In genomic region chr10:48548531-48549135, GRCh38 we compare ENCODE assay signal across 22 cellular contexts. TPM values are rescaled to one million over a fixed set of nuclear protein-coding genes. Genes with fewer than 3 reads are reported as not detected.
DNase-seq lines count a peak whose midpoint lies in the region; TF ChIP-seq lines count a peak whose summit lies in the region.
"Had no signal": no experiment of that assay in that cellular context is flagged by ENCODE, and none has a peak within 500 bp of the region (broad histone marks: within the 10 kb centered on the region; RNA-seq: fewer than 3 reads in every experiment).

No MANE protein-coding gene starts in this region.

- TF ChIP-seq POLR2A in vagina (IDR thresholded peaks at IDR 0.05), result no peak

- DNase-seq in GM12864 (ENCODE audit: low read depth) (no peak), HFFc6 (no peak), endodermal cell (peak; percentile 39), vagina (ENCODE audit: extremely low spot score in 2 of 2) (peak; percentile 76 to 82), NCI-H128 (lab: John Stamatoyannopoulos, UW; ENCODE audit: unreplicated experiment) (no peak), DMS79 treated with DMSO at 0.1 percent for 48 hours (lab: John Stamatoyannopoulos, UW) (no peak)
- no peak for DNase-seq in T-helper 2 cell treated with Interferon-gamma antibody and Interleukin-4, amounts not matched to agents 5 μg/mL and 100 μg/mL, for 36 hours (ENCODE audit: low spot score)
- DNase-seq: Calu3; CD8-positive, alpha-beta memory T cell; DND-41; GM23248; H7; NCI-H1105; NCI-H146; NCI-H1930; NCI-H2107; NCI-H524; NCI-H748 treated with DMSO at 0.1 percent for 48 hours; SIG-M5 had no signal

- H3K27me3 ChIP-seq in endodermal cell (ENCODE audit: control insufficient read depth, insufficient read depth, low read length, poor library complexity, severe bottlenecking) (no peaks in the 10 kb centered on the region), vagina (no peaks in the 10 kb centered on the region)

- H3K9me3 Mint-ChIP-seq in HFFc6 (no peaks in the 10 kb centered on the region), endodermal cell (peaks cover 2% of the 10 kb centered on the region)
- no peaks in the 10 kb centered on the region for H3K9me3 Mint-ChIP-seq in T-helper 2 cell treated with Interferon-gamma antibody and Interleukin-4, amounts not matched to agents 5 μg/mL and 100 μg/mL, for 36 hours
- H3K9me3 Mint-ChIP-seq: CD14-positive monocyte; CD8-positive, alpha-beta memory T cell; IgD-negative memory B cell had no signal

- H3K4me1 ChIP-seq in endodermal cell (ENCODE audit: control insufficient read depth, insufficient read depth, low read length) (no peaks in the 10 kb centered on the region), vagina (no peaks in the 10 kb centered on the region)

- H3K4me1 Mint-ChIP-seq in HFFc6 (ENCODE audit: low read depth) (peaks cover 59% of the 10 kb centered on the region), endodermal cell (peaks cover 2% of the 10 kb centered on the region)
- no peaks in the 10 kb centered on the region for H3K4me1 Mint-ChIP-seq in T-helper 2 cell treated with Interferon-gamma antibody and Interleukin-4, amounts not matched to agents 5 μg/mL and 100 μg/mL, for 36 hours (ENCODE audit: low read depth)
- H3K4me1 Mint-ChIP-seq: CD8-positive, alpha-beta memory T cell had no signal

- H3K27me3 Mint-ChIP-seq in HFFc6 (ENCODE audit: insufficient read depth) (no peaks in the 10 kb centered on the region), endodermal cell (ENCODE audit: insufficient read depth) (peaks cover 3% of the 10 kb centered on the region)
- no peaks in the 10 kb centered on the region for H3K27me3 Mint-ChIP-seq in T-helper 2 cell treated with Interferon-gamma antibody and Interleukin-4, amounts not matched to agents 5 μg/mL and 100 μg/mL, for 36 hours (ENCODE audit: low read depth)
- H3K27me3 Mint-ChIP-seq: CD8-positive, alpha-beta memory T cell had no signal

- no peak overlapping the region for H3K4me3 ChIP-seq in GM12864 (ENCODE audit: low read depth, low read length)
- H3K4me3 ChIP-seq in endodermal cell (ENCODE audit: low read length), result no peak overlapping the region
- no peak overlapping the region for H3K4me3 ChIP-seq in vagina
- H3K4me3 ChIP-seq: GM23248, SK-N-MC had no signal

- H3K27ac ChIP-seq in endodermal cell (ENCODE audit: low read depth, low read length) (no peak overlapping the region), vagina (no peak overlapping the region)
- H3K27ac ChIP-seq: GM23248, SK-N-MC had no signal

- peak; percentile 25 for TF ChIP-seq CTCF in GM12864 (IDR thresholded peaks at IDR 0.05; ENCODE audit: low read depth, low read length, missing control alignments)
- no peak for TF ChIP-seq CTCF in HFFc6 (IDR thresholded peaks at IDR 0.05)
- TF ChIP-seq CTCF in endodermal cell (conservative IDR thresholded peaks at IDR 0.05), result no peak
- no peak for TF ChIP-seq CTCF in vagina (IDR thresholded peaks at IDR 0.05)

- intact Hi-C loops in vagina (cut with DNase I), result no loop called here

- no peak overlapping the region for H3K9ac ChIP-seq in endodermal cell (ENCODE audit: extremely low read depth, low read length, poor library complexity, severe bottlenecking)
- H3K9ac ChIP-seq: GM23248 had no signal

- no peak overlapping the region for H3K4me3 Mint-ChIP-seq in HFFc6
- H3K4me3 Mint-ChIP-seq in endodermal cell, result no peak overlapping the region
- H3K4me3 Mint-ChIP-seq in T-helper 2 cell treated with Interferon-gamma antibody and Interleukin-4, amounts not matched to agents 5 μg/mL and 100 μg/mL, for 36 hours, result no peak overlapping the region
- H3K4me3 Mint-ChIP-seq: CD14-positive monocyte; CD8-positive, alpha-beta memory T cell; IgD-negative memory B cell had no signal

- 88 to 90% methylated on average over 1 to 7 of the region's 7 CpGs for WGBS in endodermal cell (ENCODE audit: insufficient coverage in 1 of 2, insufficient read length in 1 of 2), 2 experiments

- H3K27ac Mint-ChIP-seq in HFFc6 (peak overlapping the region; percentile 48; the same call in 1 of the 2 replicates), endodermal cell (no peak overlapping the region)
- no peak overlapping the region for H3K27ac Mint-ChIP-seq in T-helper 2 cell treated with Interferon-gamma antibody and Interleukin-4, amounts not matched to agents 5 μg/mL and 100 μg/mL, for 36 hours
- H3K27ac Mint-ChIP-seq: CD8-positive, alpha-beta memory T cell; IgD-negative memory B cell had no signal

- H3K36me3 Mint-ChIP-seq in HFFc6 (ENCODE audit: low read depth) (peaks cover 32% of the 10 kb centered on the region), endodermal cell (ENCODE audit: low read depth) (no peaks in the 10 kb centered on the region)
- no peaks in the 10 kb centered on the region for H3K36me3 Mint-ChIP-seq in T-helper 2 cell treated with Interferon-gamma antibody and Interleukin-4, amounts not matched to agents 5 μg/mL and 100 μg/mL, for 36 hours (ENCODE audit: low read depth)
- H3K36me3 Mint-ChIP-seq: CD14-positive monocyte; CD8-positive, alpha-beta memory T cell; IgD-negative memory B cell had no signal

- H3K36me3 ChIP-seq in endodermal cell (ENCODE audit: control insufficient read depth, insufficient read depth, low read length) (no peaks in the 10 kb centered on the region), vagina (no peaks in the 10 kb centered on the region)

- no peaks in the 10 kb centered on the region for H3K9me3 ChIP-seq in endodermal cell (ENCODE audit: control insufficient read depth, low read length)
- H3K9me3 ChIP-seq in vagina, result no peaks in the 10 kb centered on the region

RNA-seq across cellular contexts. Expression of gene ARHGAP22, which starts 56.2 kb away (rescaled TPM):
- total RNA-seq in HFFc6 (2021; fragmentation: NEBNext Ultra II Directional; extraction: Animal tissue kit (Norgen Biotek cat#: 25700)), result 100 to 1,000 TPM in 1 of 6 experiments, 10 to 100 TPM in 5; 74.3 to 117 (median 95.7) TPM
- 10 to 100 TPM; 10.3 to 14.1 TPM for total RNA-seq in endodermal cell
- polyA plus RNA-seq in endodermal cell (2013, experiment 1 of 2), result 1.8 TPM
- polyA plus RNA-seq in endodermal cell (2013, experiment 2 of 2), result 1.3 TPM
- 3.2 TPM for total RNA-seq in vagina
- total RNA-seq: CD8-positive, alpha-beta memory T cell had no signal
- polyA plus RNA-seq: CD8-positive, alpha-beta memory T cell had no signal

Comparison
In these comparisons a context has a peak if more than half of its experiments do, and no peak if none do; other contexts are left out.
1. DNase-seq: peak in endodermal cell (single experiment) and vagina (2 of 2); none in GM12864 (single experiment), HFFc6 (single experiment), T-helper 2 cell treated with Interferon-gamma antibody and Interleukin-4, amounts not matched to agents 5 μg/mL and 100 μg/mL, for 36 hours (single experiment), NCI-H128 (single experiment) and DMS79 treated with DMSO at 0.1 percent for 48 hours (single experiment).
2. RNA of gene ARHGAP22, which starts 56.2 kb away (total RNA-seq): 74.3 to 117 TPM in HFFc6; 10.3 to 14.1 TPM in endodermal cell and 3.2 TPM in vagina (single experiment); every median in the first group is over 4 times any median in the second.